Comparison of ENCODE assay signal across 1 cellular context in the genomic region with DNA sequence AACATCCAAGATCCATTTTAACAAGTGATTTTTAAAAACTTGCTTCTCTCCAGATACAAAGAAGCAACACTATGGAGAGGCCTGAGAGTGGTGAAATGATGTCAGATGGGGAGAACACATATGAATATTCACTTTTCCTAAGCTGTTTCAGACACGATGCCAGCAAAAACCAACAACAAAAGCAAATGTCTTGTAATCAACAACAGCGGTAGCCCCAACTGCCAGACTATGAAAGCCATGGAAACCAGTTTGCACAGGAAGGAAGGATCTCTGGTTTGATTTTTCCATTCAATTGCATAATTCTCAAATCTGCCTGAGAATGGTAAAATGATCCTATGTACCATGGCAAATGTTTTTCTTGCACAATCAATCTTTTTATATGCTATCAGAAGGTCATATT.
TF ChIP-seq lines count a peak whose summit lies in the region.

No MANE protein-coding gene starts in this region.

TF ChIP-seq in GM23338, 12 proteins besides CTCF, POLR2A, EP300 and RAD21 (continued from another document):
- TF ChIP-seq EZH2 (IDR thresholded peaks at IDR 0.05; ENCODE audit: low read depth, unreplicated experiment): no peak
- TF ChIP-seq, protein P1, sequence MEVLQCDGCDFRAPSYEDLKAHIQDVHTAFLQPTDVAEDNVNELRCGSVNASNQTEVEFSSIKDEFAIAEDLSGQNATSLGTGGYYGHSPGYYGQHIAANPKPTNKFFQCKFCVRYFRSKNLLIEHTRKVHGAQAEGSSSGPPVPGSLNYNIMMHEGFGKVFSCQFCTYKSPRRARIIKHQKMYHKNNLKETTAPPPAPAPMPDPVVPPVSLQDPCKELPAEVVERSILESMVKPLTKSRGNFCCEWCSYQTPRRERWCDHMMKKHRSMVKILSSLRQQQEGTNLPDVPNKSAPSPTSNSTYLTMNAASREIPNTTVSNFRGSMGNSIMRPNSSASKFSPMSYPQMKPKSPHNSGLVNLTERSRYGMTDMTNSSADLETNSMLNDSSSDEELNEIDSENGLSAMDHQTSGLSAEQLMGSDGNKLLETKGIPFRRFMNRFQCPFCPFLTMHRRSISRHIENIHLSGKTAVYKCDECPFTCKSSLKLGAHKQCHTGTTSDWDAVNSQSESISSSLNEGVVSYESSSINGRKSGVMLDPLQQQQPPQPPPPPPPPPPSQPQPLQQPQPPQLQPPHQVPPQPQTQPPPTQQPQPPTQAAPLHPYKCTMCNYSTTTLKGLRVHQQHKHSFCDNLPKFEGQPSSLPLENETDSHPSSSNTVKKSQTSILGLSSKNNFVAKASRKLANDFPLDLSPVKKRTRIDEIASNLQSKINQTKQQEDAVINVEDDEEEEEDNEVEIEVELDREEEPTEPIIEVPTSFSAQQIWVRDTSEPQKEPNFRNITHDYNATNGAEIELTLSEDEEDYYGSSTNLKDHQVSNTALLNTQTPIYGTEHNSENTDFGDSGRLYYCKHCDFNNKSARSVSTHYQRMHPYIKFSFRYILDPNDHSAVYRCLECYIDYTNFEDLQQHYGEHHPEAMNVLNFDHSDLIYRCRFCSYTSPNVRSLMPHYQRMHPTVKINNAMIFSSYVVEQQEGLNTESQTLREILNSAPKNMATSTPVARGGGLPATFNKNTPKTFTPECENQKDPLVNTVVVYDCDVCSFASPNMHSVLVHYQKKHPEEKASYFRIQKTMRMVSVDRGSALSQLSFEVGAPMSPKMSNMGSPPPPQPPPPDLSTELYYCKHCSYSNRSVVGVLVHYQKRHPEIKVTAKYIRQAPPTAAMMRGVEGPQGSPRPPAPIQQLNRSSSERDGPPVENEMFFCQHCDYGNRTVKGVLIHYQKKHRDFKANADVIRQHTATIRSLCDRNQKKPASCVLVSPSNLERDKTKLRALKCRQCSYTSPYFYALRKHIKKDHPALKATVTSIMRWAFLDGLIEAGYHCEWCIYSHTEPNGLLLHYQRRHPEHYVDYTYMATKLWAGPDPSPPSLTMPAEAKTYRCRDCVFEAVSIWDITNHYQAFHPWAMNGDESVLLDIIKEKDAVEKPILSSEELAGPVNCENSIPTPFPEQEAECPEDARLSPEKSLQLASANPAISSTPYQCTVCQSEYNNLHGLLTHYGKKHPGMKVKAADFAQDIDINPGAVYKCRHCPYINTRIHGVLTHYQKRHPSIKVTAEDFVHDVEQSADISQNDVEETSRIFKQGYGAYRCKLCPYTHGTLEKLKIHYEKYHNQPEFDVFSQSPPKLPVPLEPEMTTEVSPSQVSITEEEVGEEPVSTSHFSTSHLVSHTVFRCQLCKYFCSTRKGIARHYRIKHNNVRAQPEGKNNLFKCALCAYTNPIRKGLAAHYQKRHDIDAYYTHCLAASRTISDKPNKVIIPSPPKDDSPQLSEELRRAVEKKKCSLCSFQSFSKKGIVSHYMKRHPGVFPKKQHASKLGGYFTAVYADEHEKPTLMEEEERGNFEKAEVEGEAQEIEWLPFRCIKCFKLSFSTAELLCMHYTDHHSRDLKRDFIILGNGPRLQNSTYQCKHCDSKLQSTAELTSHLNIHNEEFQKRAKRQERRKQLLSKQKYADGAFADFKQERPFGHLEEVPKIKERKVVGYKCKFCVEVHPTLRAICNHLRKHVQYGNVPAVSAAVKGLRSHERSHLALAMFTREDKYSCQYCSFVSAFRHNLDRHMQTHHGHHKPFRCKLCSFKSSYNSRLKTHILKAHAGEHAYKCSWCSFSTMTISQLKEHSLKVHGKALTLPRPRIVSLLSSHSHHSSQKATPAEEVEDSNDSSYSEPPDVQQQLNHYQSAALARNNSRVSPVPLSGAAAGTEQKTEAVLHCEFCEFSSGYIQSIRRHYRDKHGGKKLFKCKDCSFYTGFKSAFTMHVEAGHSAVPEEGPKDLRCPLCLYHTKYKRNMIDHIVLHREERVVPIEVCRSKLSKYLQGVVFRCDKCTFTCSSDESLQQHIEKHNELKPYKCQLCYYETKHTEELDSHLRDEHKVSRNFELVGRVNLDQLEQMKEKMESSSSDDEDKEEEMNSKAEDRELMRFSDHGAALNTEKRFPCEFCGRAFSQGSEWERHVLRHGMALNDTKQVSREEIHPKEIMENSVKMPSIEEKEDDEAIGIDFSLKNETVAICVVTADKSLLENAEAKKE (CRISPR knock-in tag; IDR thresholded peaks at IDR 0.05): no peak
- no peak for TF ChIP-seq EZH2phosphoT487 (IDR thresholded peaks at IDR 0.05; ENCODE audit: unreplicated experiment)
